In genomic region chr20:58010666-58011065, GRCh38 we compare ENCODE assay signal across 17 cellular contexts.
DNase-seq lines count a peak whose midpoint lies in the region; ATAC-seq and TF ChIP-seq lines count a peak whose summit lies in the region.
"Had no signal": no experiment of that assay in that cellular context is flagged by ENCODE, and none has a peak within 500 bp of the region (broad histone marks: within the 10 kb centered on the region; RNA-seq: fewer than 3 reads in every experiment).

No MANE protein-coding gene starts in this region.

- TF ChIP-seq CTCF in colonic mucosa (IDR thresholded peaks at IDR 0.05) (no peak), osteocyte (IDR thresholded peaks at IDR 0.05) (no peak), type B pancreatic cell (conservative IDR thresholded peaks at IDR 0.05) (no peak)

- ATAC-seq in HG03139 (IDR thresholded peaks at IDR 0.05; ENCODE audit: unreplicated experiment) (no peak), HG03039 (IDR thresholded peaks at IDR 0.05; ENCODE audit: unreplicated experiment) (no peak)
- ATAC-seq: GM12878, HCT116 had no signal

- H3K27ac ChIP-seq in colonic mucosa: no peak overlapping the region
- H3K27ac ChIP-seq: BLaER1 treated with 17β-estradiol and CSF1 and Interleukin-3, amounts not matched to agents 10 nM and 100 nM had no signal

- no peak overlapping the region for H3K4me3 Mint-ChIP-seq in osteocyte (ENCODE audit: unreplicated experiment)
- no peak overlapping the region for H3K4me3 Mint-ChIP-seq in type B pancreatic cell
- H3K4me3 Mint-ChIP-seq: CD4-positive, CD25-positive, alpha-beta regulatory T cell had no signal

- H3K4me3 ChIP-seq in colonic mucosa: no peak overlapping the region
- H3K4me3 ChIP-seq: BLaER1 treated with 17β-estradiol and CSF1 and Interleukin-3, amounts not matched to agents 10 nM and 100 nM; GM12878 had no signal

- H3K27me3 Mint-ChIP-seq in osteocyte (ENCODE audit: unreplicated experiment) (peaks cover 20% of the 10 kb centered on the region), type B pancreatic cell (peaks cover 18% of the 10 kb centered on the region)

- H3K4me1 ChIP-seq in colonic mucosa: no peaks in the 10 kb centered on the region

- H3K9me3 Mint-ChIP-seq in osteocyte (ENCODE audit: unreplicated experiment) (peaks cover 2% of the 10 kb centered on the region), type B pancreatic cell (no peaks in the 10 kb centered on the region)

- H3K27ac Mint-ChIP-seq in osteocyte (ENCODE audit: unreplicated experiment) (no peak overlapping the region), type B pancreatic cell (no peak overlapping the region)
- H3K27ac Mint-ChIP-seq: CD4-positive, CD25-positive, alpha-beta regulatory T cell had no signal

- H3K27me3 ChIP-seq in colonic mucosa: no peaks in the 10 kb centered on the region
- H3K27me3 ChIP-seq: BLaER1 treated with 17β-estradiol and CSF1 and Interleukin-3, amounts not matched to agents 10 nM and 100 nM had no signal

- DNase-seq in activated effector memory CD4-positive, alpha-beta T cell treated with anti-CD3 and anti-CD28 coated beads, Interleukin-2, amount 50 U/mL, for 16 hours: peak; percentile 53
- DNase-seq in activated effector memory CD4-positive, alpha-beta T cell treated with Interleukin-2 at 50 U/mL for 16 hours: no peak
- peak; percentile 16 for DNase-seq in colonic mucosa
- DNase-seq in osteocyte (ENCODE audit: extremely low spot score, unreplicated experiment): peak; percentile 75
- DNase-seq in type B pancreatic cell (ENCODE audit: extremely low spot score, unreplicated experiment): peak; percentile 47
- DNase-seq in DMS53 (lab: John Stamatoyannopoulos, UW): no peak
- DNase-seq: 8988T; ACHN; Calu3; CD4-positive, CD25-positive, alpha-beta regulatory T cell; DMS 273 treated with DMSO at 0.1 percent for 48 hours; DMS79 had no signal

- H3K9ac ChIP-seq in colonic mucosa (ENCODE audit: low read depth in 2 of 2, low read length in 2 of 2): no peak overlapping the region
- H3K9ac ChIP-seq: BLaER1 treated with 17β-estradiol and CSF1 and Interleukin-3, amounts not matched to agents 10 nM and 100 nM had no signal

- no peaks in the 10 kb centered on the region for H3K4me1 Mint-ChIP-seq in osteocyte (ENCODE audit: unreplicated experiment)
- H3K4me1 Mint-ChIP-seq in type B pancreatic cell (ENCODE audit: unreplicated experiment): peaks cover 16% of the 10 kb centered on the region

- no peaks in the 10 kb centered on the region for H3K36me3 ChIP-seq in colonic mucosa
- H3K36me3 ChIP-seq: BLaER1 treated with 17β-estradiol and CSF1 and Interleukin-3, amounts not matched to agents 10 nM and 100 nM had no signal

- H3K36me3 Mint-ChIP-seq in osteocyte (ENCODE audit: unreplicated experiment) (no peaks in the 10 kb centered on the region), type B pancreatic cell (no peaks in the 10 kb centered on the region)
- H3K36me3 Mint-ChIP-seq: CD4-positive, CD25-positive, alpha-beta regulatory T cell had no signal

- no peaks in the 10 kb centered on the region for H3K9me3 ChIP-seq in colonic mucosa
- H3K9me3 ChIP-seq: BLaER1 treated with 17β-estradiol and CSF1 and Interleukin-3, amounts not matched to agents 10 nM and 100 nM had no signal

- intact Hi-C loops in colonic mucosa (cut with DNase I): no loop called here

Comparison
In these comparisons a context has a peak if more than half of its experiments do, and no peak if none do; other contexts are left out.
1. DNase-seq: peak in activated effector memory CD4-positive, alpha-beta T cell treated with anti-CD3 and anti-CD28 coated beads, Interleukin-2, amount 50 U/mL, for 16 hours (single experiment), colonic mucosa (single experiment), osteocyte (single experiment) and type B pancreatic cell (single experiment); none in activated effector memory CD4-positive, alpha-beta T cell treated with Interleukin-2 at 50 U/mL for 16 hours (single experiment) and DMS53 (single experiment).